In the genomic region with DNA sequence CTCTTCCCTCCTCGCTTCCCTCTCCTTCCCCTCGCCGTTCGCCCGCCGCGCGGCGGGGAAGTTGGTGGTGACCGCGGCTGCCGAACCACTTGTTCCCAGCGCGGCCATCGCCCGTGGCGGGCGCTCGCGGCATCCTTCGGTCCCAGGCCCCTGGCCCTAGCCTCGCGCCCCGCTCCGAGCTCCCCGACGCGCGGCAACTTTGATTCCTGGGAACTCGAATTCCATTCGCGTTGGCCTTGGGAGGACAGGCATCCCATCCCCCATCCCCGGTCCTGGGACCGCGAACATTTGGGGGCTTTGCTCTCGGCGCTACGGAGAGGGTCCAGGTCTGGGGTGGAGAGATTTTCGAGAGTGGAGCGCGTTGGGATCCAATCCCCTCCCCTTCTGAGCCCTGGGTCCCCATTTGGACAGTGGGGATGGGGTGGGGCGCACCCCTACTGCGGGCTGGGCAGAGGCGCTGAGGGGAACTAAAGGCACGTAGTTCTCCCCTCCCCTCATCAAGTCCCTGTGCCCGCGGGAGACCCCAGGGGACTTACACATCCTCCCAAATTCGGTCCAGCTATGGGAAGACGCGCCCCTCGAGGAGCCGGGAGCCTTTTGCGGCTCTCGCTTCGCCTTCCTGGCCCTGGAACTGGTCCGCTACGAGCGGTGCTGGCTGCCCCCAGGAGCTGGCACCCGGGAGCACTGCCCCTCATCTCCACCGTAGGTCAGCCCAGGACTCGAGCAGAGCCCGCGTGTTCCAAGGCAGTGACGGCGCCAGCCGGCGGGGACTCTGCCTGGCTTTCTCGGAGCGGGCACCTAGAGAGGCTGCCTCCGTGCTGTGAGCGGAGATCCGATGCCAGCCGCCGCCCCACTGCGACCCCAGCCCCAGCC, we compare ENCODE assay signal across 8 cellular contexts. TPM values are rescaled to one million over a fixed set of nuclear protein-coding genes. Genes with fewer than 3 reads are reported as not detected.
A peak's percentile ranks its signal among the peaks of the same experiment; 100 is the strongest.
DNase-seq lines count a peak whose midpoint lies in the region; FAIRE-seq and TF ChIP-seq lines count a peak whose summit lies in the region.

No MANE protein-coding gene starts in this region.

- 3% methylated on average over 75 of the region's 75 CpGs for WGBS in liver

- peaks cover 85% of the 10 kb centered on the region for H3K27me3 ChIP-seq in adipocyte (replicated peaks; ENCODE audit: control insufficient read depth, insufficient read depth, low read length)
- H3K27me3 ChIP-seq in liver (ENCODE audit: control insufficient read depth in 4 of 4, insufficient read depth in 4 of 4, low read length in 3 of 4): no peaks in the 10 kb centered on the region

- DNase-seq in NCI-H748 (lab: John Stamatoyannopoulos, UW; ENCODE audit: unreplicated experiment): peak; percentile 45
- no peak for DNase-seq in NCI-H748 treated with DMSO at 0.1 percent for 48 hours (lab: John Stamatoyannopoulos, UW)
- no peak for DNase-seq in adipocyte (ENCODE audit: low read depth)
- peak in 8 of 49 donors; percentile 12 to 64 (median 22) for DNase-seq in substantia nigra (lab: John Stamatoyannopoulos, UW)
- DNase-seq in RKO (ENCODE audit: low spot score): no peak
- no peak for DNase-seq in HTR-8/SVneo (ENCODE audit: insufficient read length, low spot score)
- no peak for DNase-seq in dedifferentiated amniotic fluid mesenchymal stem cell (ENCODE audit: extremely low spot score)

- H3K4me3 ChIP-seq in adipocyte (ENCODE audit: low read length) (peak overlapping the region; percentile 54), liver (ENCODE audit: low read depth in 1 of 3, low read length in 3 of 3) (peak overlapping the region; percentile 28 to 69 (median 60))

- H3K9me3 ChIP-seq in adipocyte (ENCODE audit: control insufficient read depth, low read length): no peaks in the 10 kb centered on the region
- H3K9me3 ChIP-seq in liver (ENCODE audit: control insufficient read depth in 4 of 4, low read length in 3 of 4): no peaks in the 10 kb centered on the region

- H3K27ac ChIP-seq in liver (ENCODE audit: low read depth in 1 of 2, low read length in 2 of 2): no peak overlapping the region
- peak overlapping the region; percentile 9 for H3K27ac ChIP-seq in substantia nigra (ENCODE audit: low read depth, low read length, poor library complexity, severe bottlenecking)

- H3K4me1 ChIP-seq in adipocyte (ENCODE audit: control insufficient read depth, insufficient read depth, low read length): peaks cover 7% of the 10 kb centered on the region
- peaks cover 3 to 19% (median 14%) of the 10 kb centered on the region in 4 donors for H3K4me1 ChIP-seq in liver (ENCODE audit: control insufficient read depth in 4 of 4, insufficient read depth in 4 of 4, low read length in 3 of 4)

- FAIRE-seq in HTR-8/SVneo (lab: Jason Lieb, UNC): no peak

- TF ChIP-seq CTCF in liver (IDR thresholded peaks at IDR 0.05; ENCODE audit: low read depth, low read length, missing input control): no peak

- H3K36me3 ChIP-seq in adipocyte (ENCODE audit: control insufficient read depth, insufficient read depth, low read length, severe bottlenecking) (no peaks in the 10 kb centered on the region), liver (ENCODE audit: control insufficient read depth in 4 of 4, insufficient read depth in 3 of 4, low read depth in 1 of 4, low read length in 3 of 4) (no peaks in the 10 kb centered on the region)

- no peak overlapping the region for H3K9ac ChIP-seq in adipocyte (ENCODE audit: low read length)
- no peak overlapping the region for H3K9ac ChIP-seq in liver (ENCODE audit: low read depth in 1 of 2, low read length in 2 of 2)

- no peak for TF ChIP-seq RAD21 in liver (IDR thresholded peaks at IDR 0.05)

TF ChIP-seq in liver, 16 proteins besides CTCF, POLR2A, EP300 and RAD21:
- TF ChIP-seq, protein P1, sequence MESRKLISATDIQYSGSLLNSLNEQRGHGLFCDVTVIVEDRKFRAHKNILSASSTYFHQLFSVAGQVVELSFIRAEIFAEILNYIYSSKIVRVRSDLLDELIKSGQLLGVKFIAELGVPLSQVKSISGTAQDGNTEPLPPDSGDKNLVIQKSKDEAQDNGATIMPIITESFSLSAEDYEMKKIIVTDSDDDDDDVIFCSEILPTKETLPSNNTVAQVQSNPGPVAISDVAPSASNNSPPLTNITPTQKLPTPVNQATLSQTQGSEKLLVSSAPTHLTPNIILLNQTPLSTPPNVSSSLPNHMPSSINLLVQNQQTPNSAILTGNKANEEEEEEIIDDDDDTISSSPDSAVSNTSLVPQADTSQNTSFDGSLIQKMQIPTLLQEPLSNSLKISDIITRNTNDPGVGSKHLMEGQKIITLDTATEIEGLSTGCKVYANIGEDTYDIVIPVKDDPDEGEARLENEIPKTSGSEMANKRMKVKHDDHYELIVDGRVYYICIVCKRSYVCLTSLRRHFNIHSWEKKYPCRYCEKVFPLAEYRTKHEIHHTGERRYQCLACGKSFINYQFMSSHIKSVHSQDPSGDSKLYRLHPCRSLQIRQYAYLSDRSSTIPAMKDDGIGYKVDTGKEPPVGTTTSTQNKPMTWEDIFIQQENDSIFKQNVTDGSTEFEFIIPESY (IDR thresholded peaks at IDR 0.05): no peak
TF ChIP-seq in liver: peak in this region for 0.

RNA-seq across cellular contexts. Expression of a gene that starts 0.9 kb away (rescaled TPM):
- total RNA-seq in liver: 1 to 10 TPM; 1.5 to 4.1 TPM
- polyA plus RNA-seq in liver: 1 to 10 TPM; 2.6 to 4.7 TPM
